In the genomic region with DNA sequence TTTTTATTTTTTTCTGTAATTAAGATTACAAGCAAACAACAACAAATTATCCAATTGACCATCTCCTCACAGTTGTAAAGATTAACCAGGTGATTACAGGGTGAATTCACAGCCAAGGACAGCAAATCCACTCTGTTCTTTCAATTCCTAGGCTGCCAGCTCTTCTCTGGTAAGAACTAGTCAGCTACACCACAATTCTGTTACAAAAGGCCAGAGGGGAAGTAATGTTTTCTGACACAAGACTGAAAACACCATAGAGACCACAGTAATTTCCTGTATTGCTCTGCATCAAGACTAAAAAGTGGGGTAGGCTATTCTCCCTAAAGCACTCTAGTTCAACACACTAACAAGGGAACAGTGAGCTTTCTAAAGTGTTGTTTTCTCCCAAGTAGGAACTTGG, we compare ENCODE assay signal across 10 cellular contexts. TPM values are rescaled to one million over a fixed set of nuclear protein-coding genes. Genes with fewer than 3 reads are reported as not detected.
DNase-seq lines count a peak whose midpoint lies in the region; ATAC-seq and TF ChIP-seq lines count a peak whose summit lies in the region.
"Had no signal": no experiment of that assay in that cellular context is flagged by ENCODE, and none has a peak within 500 bp of the region (broad histone marks: within the 10 kb centered on the region; RNA-seq: fewer than 3 reads in every experiment).

No MANE protein-coding gene starts in this region.

- no peak for TF ChIP-seq CTCF in smooth muscle cell (IDR thresholded peaks at IDR 0.05; ENCODE audit: borderline replicate concordance, insufficient read depth, poor library complexity, severe bottlenecking)

- H3K4me3 Mint-ChIP-seq in activated CD4-positive, alpha-beta T cell treated with anti-CD3 and anti-CD28 coated beads, Interleukin-2, amount 10 ng/mL, durations not matched to agents 24 days and 14 days, result no peak overlapping the region

- H3K9me3 ChIP-seq in SJSA1 (replicated peaks) (no peaks in the 10 kb centered on the region; the same call in 1 of the 2 replicates), smooth muscle cell (replicated peaks; ENCODE audit: low read depth) (no peaks in the 10 kb centered on the region)
- H3K9me3 ChIP-seq: right lobe of liver had no signal

- H3K4me3 ChIP-seq in SJSA1 (no peak overlapping the region), smooth muscle cell (no peak overlapping the region)
- H3K4me3 ChIP-seq: right lobe of liver had no signal

- H3K9me3 Mint-ChIP-seq in activated CD4-positive, alpha-beta T cell treated with anti-CD3 and anti-CD28 coated beads, Interleukin-2, amount 10 ng/mL, durations not matched to agents 24 days and 14 days, result peaks cover 3% of the 10 kb centered on the region

- H3K36me3 ChIP-seq in SJSA1, result no peaks in the 10 kb centered on the region
- H3K36me3 ChIP-seq in smooth muscle cell (ENCODE audit: low read depth), result no peaks in the 10 kb centered on the region
- H3K36me3 ChIP-seq: right lobe of liver had no signal

- peaks cover 8% of the 10 kb centered on the region for H3F3A ChIP-seq in smooth muscle cell (ENCODE audit: low read depth)

- H3K27me3 ChIP-seq in SJSA1 (replicated peaks) (no peaks in the 10 kb centered on the region; the same call in 1 of the 2 replicates), smooth muscle cell (ENCODE audit: low read depth) (no peaks in the 10 kb centered on the region)
- H3K27me3 ChIP-seq: right lobe of liver had no signal

- DNase-seq in activated CD4-positive, alpha-beta T cell treated with anti-CD3 and anti-CD28 coated beads, Interleukin-2, amount 10 ng/mL, durations not matched to agents 24 days and 14 days, result peak; percentile 59
- no peak for DNase-seq in activated CD4-positive, alpha-beta T cell treated with anti-CD3 and anti-CD28 coated beads for 48 hours
- DNase-seq in SJSA1 (ENCODE audit: low read depth in 1 of 2, low spot score in 2 of 2), result peak in 1 of 2 experiments; percentile 38
- DNase-seq in smooth muscle cell (lab: John Stamatoyannopoulos, UW; ENCODE audit: unreplicated experiment), result no peak
- DNase-seq in RPMI8226, result no peak
- DNase-seq in SHP77 (lab: John Stamatoyannopoulos, UW), result no peak
- DNase-seq: right lobe of liver had no signal

- peak overlapping the region; percentile 49 for H3K27ac Mint-ChIP-seq in activated CD4-positive, alpha-beta T cell treated with anti-CD3 and anti-CD28 coated beads, Interleukin-2, amount 10 ng/mL, durations not matched to agents 24 days and 14 days

- peaks cover 15% of the 10 kb centered on the region for H3K4me1 Mint-ChIP-seq in activated CD4-positive, alpha-beta T cell treated with anti-CD3 and anti-CD28 coated beads, Interleukin-2, amount 10 ng/mL, durations not matched to agents 24 days and 14 days

- intact Hi-C loops in activated CD4-positive, alpha-beta T cell treated with anti-CD3 and anti-CD28 coated beads, Interleukin-2, amount 10 ng/mL, durations not matched to agents 24 days and 14 days (cut with micrococcal nuclease), result no loop called here

- ATAC-seq in HG03060 (IDR thresholded peaks at IDR 0.05; ENCODE audit: low read depth, unreplicated experiment), result peak; percentile 47
- ATAC-seq in HG03469 (IDR thresholded peaks at IDR 0.05; ENCODE audit: unreplicated experiment), result no peak
- ATAC-seq: SK-N-SH treated with all-trans-retinoic acid at 6 μM for 48 hours had no signal

- H3K79me2 ChIP-seq in smooth muscle cell (ENCODE audit: low read depth), result no peaks in the 10 kb centered on the region

- H3K4me2 ChIP-seq in smooth muscle cell, result peak overlapping the region; percentile 32

- no peaks in the 10 kb centered on the region for H4K20me1 ChIP-seq in smooth muscle cell (ENCODE audit: low read depth)

- no peaks in the 10 kb centered on the region for H3K36me3 Mint-ChIP-seq in activated CD4-positive, alpha-beta T cell treated with anti-CD3 and anti-CD28 coated beads, Interleukin-2, amount 10 ng/mL, durations not matched to agents 24 days and 14 days (ENCODE audit: low read depth)

- H3K9ac ChIP-seq in smooth muscle cell (ENCODE audit: low read depth), result no peak overlapping the region

- H3K4me1 ChIP-seq in SJSA1 (replicated peaks) (peaks cover 51% of the 10 kb centered on the region), smooth muscle cell (ENCODE audit: low read depth) (peaks cover 26% of the 10 kb centered on the region)

- H3K27me3 Mint-ChIP-seq in activated CD4-positive, alpha-beta T cell treated with anti-CD3 and anti-CD28 coated beads, Interleukin-2, amount 10 ng/mL, durations not matched to agents 24 days and 14 days, result no peaks in the 10 kb centered on the region

- H3K27ac ChIP-seq in SJSA1 (peak overlapping the region; percentile 77), smooth muscle cell (ENCODE audit: low read depth) (peak overlapping the region; percentile 57)

- H2AFZ ChIP-seq in smooth muscle cell (ENCODE audit: low read depth), result no peak overlapping the region

RNA-seq across cellular contexts. Expression of a gene that starts 10.6 kb away (rescaled TPM):
- total RNA-seq in activated CD4-positive, alpha-beta T cell treated with anti-CD3 and anti-CD28 coated beads, Interleukin-2, amount 10 ng/mL, durations not matched to agents 24 days and 14 days, result not detected in 2 replicates
- not detected in 2 replicates for total RNA-seq in SJSA1 (2014; rRNA removed; shearing (Covaris generic))
- 0.54 TPM in 1 of 2 replicates, not detected in the other for total RNA-seq in smooth muscle cell
- polyA plus RNA-seq in smooth muscle cell, result not detected in 2 replicates
- total RNA-seq: right lobe of liver had no signal
